ENCODE assay signal across 8 cellular contexts in genomic region chr10:49407552-49408137, GRCh38. TPM values are rescaled to one million over a fixed set of nuclear protein-coding genes. Genes with fewer than 3 reads are reported as not detected.
DNase-seq lines count a peak whose midpoint lies in the region; ATAC-seq, FAIRE-seq and TF ChIP-seq lines count a peak whose summit lies in the region.

No MANE protein-coding gene starts in this region.

- no peaks in the 10 kb centered on the region for H4K20me1 ChIP-seq in SU-DHL-6 (ENCODE audit: low read depth, low read length)

- peak; percentile 90 for FAIRE-seq in GM12892 (lab: Jason Lieb, UNC)

- TF ChIP-seq POLR2A in GM12892 (IDR thresholded peaks at IDR 0.05; ENCODE audit: low read depth, low read length) (no peak), heart left ventricle (IDR thresholded peaks at IDR 0.05) (no peak)

- intact Hi-C loops in heart left ventricle (cut with DNase I) = loop anchor here in 9 of 10 donors (2.0 to 10.0 kb wide), 11 partner anchors 55 to 753 kb away; no protein-coding TSS in a partner anchor

- H3K27ac Mint-ChIP-seq in activated naive CD8-positive, alpha-beta T cell treated with anti-CD3 and anti-CD28 coated beads, Interleukin-2, amount 10 ng/mL, durations not matched to agents 7 days and 5 days = no peak overlapping the region

- TF ChIP-seq CTCF in LNCAP (IDR thresholded peaks at IDR 0.05) (peak; percentile 91), SU-DHL-6 (IDR thresholded peaks at IDR 0.05; ENCODE audit: insufficient read depth, low read length, poor library complexity, severe bottlenecking) (peak; percentile 86), heart left ventricle (IDR thresholded peaks at IDR 0.05) (peak; percentile 74 to 90 (median 87))

- WGBS in heart left ventricle, 4 donors = 4 to 11% (median 7%) methylated on average over 2 of the region's 2 CpGs

- H3K9me3 ChIP-seq in SU-DHL-6 (ENCODE audit: insufficient read depth, low read length) = no peaks in the 10 kb centered on the region
- no peaks in the 10 kb centered on the region for H3K9me3 ChIP-seq in heart left ventricle

- H3K9ac ChIP-seq in SU-DHL-6 (ENCODE audit: low read length) = no peak overlapping the region

- peaks cover 0 to 28% (median 5%) of the 10 kb centered on the region in 12 donors for H3K4me1 ChIP-seq in heart left ventricle

- no peaks in the 10 kb centered on the region for H3F3A ChIP-seq in SU-DHL-6 (ENCODE audit: insufficient read depth)

- H3K36me3 Mint-ChIP-seq in activated naive CD8-positive, alpha-beta T cell treated with anti-CD3 and anti-CD28 coated beads, Interleukin-2, amount 10 ng/mL, durations not matched to agents 7 days and 5 days = no peaks in the 10 kb centered on the region

- H3K4me3 ChIP-seq in SU-DHL-6 (ENCODE audit: insufficient read depth, low read length, poor library complexity, severe bottlenecking) = no peak overlapping the region
- no peak overlapping the region for H3K4me3 ChIP-seq in heart left ventricle

- DNase-seq in A172 (ENCODE audit: low spot score) = peak; percentile 50
- DNase-seq in GM12892 (ENCODE audit: insufficient read length) = peak; percentile 69
- peak; percentile 80 for DNase-seq in activated naive CD8-positive, alpha-beta T cell treated with anti-CD3 and anti-CD28 coated beads, Interleukin-2, amount 10 ng/mL, durations not matched to agents 7 days and 5 days
- DNase-seq in heart left ventricle = peak; percentile 67 to 88 (median 76)
- DNase-seq in renal cortical epithelial cell (ENCODE audit: low read depth) = peak; percentile 51
- DNase-seq in cortex of kidney (lab: John Stamatoyannopoulos, UW) = no peak

- H3K27me3 ChIP-seq in SU-DHL-6 (ENCODE audit: low read length) (no peaks in the 10 kb centered on the region), heart left ventricle (peaks cover 0 to 32% (median 9%) of the 10 kb centered on the region in 9 donors)

- no peak overlapping the region for H3K4me2 ChIP-seq in SU-DHL-6 (ENCODE audit: low read depth, low read length, poor library complexity, severe bottlenecking)

- ATAC-seq in activated naive CD8-positive, alpha-beta T cell treated with anti-CD3 and anti-CD28 coated beads, Interleukin-2, amount 10 ng/mL, durations not matched to agents 7 days and 5 days (ENCODE audit: low read depth) = peak; percentile 88
- peak; percentile 44 to 86 (median 71) for ATAC-seq in heart left ventricle

- H3K9me3 Mint-ChIP-seq in activated naive CD8-positive, alpha-beta T cell treated with anti-CD3 and anti-CD28 coated beads, Interleukin-2, amount 10 ng/mL, durations not matched to agents 7 days and 5 days = no peaks in the 10 kb centered on the region

- H2AFZ ChIP-seq in SU-DHL-6 (ENCODE audit: low read depth, low read length, severe bottlenecking) = no peak overlapping the region

- peaks cover 3% of the 10 kb centered on the region for H3K4me1 Mint-ChIP-seq in activated naive CD8-positive, alpha-beta T cell treated with anti-CD3 and anti-CD28 coated beads, Interleukin-2, amount 10 ng/mL, durations not matched to agents 7 days and 5 days

- H3K4me3 Mint-ChIP-seq in activated naive CD8-positive, alpha-beta T cell treated with anti-CD3 and anti-CD28 coated beads, Interleukin-2, amount 10 ng/mL, durations not matched to agents 7 days and 5 days = no peak overlapping the region

- peaks cover 42% of the 10 kb centered on the region for H3K27me3 Mint-ChIP-seq in activated naive CD8-positive, alpha-beta T cell treated with anti-CD3 and anti-CD28 coated beads, Interleukin-2, amount 10 ng/mL, durations not matched to agents 7 days and 5 days

- no peaks in the 10 kb centered on the region for H3K79me2 ChIP-seq in SU-DHL-6 (ENCODE audit: insufficient read depth, low read length)

- H3K9me2 ChIP-seq in SU-DHL-6 (replicated peaks; ENCODE audit: insufficient read depth, low read length) = no peaks in the 10 kb centered on the region

- H3K27ac ChIP-seq in SU-DHL-6 (ENCODE audit: low read depth, low read length) (no peak overlapping the region), heart left ventricle (no peak overlapping the region)

- POLR2A ChIA-PET in activated naive CD8-positive, alpha-beta T cell treated with anti-CD3 and anti-CD28 coated beads, Interleukin-2, amount 10 ng/mL, durations not matched to agents 7 days and 5 days (lab: Charles Lee) = interaction anchor here (1.0 to 1.5 kb wide), 2 partner anchors 103 to 111 kb away, joined by 3 to 5 read pairs; no protein-coding TSS in a partner anchor

- H3K36me3 ChIP-seq in SU-DHL-6 (ENCODE audit: low read length) (no peaks in the 10 kb centered on the region), heart left ventricle (no peaks in the 10 kb centered on the region)

RNA-seq across cellular contexts. Expression of gene DRGX, which starts 11.8 kb away (rescaled TPM):
- total RNA-seq in A172 (2014; rRNA removed; shearing (Covaris generic)) = not detected in 2 replicates
- polyA plus RNA-seq in GM12892 (2012; ENCODE audit: missing spikeins) = not detected
- total RNA-seq in activated naive CD8-positive, alpha-beta T cell treated with anti-CD3 and anti-CD28 coated beads, Interleukin-2, amount 10 ng/mL, durations not matched to agents 7 days and 5 days = not detected
- total RNA-seq in heart left ventricle (not detected), renal cortical epithelial cell (not detected in 2 replicates)
- not detected for polyA plus RNA-seq in heart left ventricle
